8 cellular contexts compared by ENCODE assay signal in genomic region chr17:7548585-7549400, GRCh38. TPM values are rescaled to one million over a fixed set of nuclear protein-coding genes. Genes with fewer than 3 reads are reported as not detected.
DNase-seq lines count a peak whose midpoint lies in the region; ATAC-seq and TF ChIP-seq lines count a peak whose summit lies in the region.

A gene with protein sequence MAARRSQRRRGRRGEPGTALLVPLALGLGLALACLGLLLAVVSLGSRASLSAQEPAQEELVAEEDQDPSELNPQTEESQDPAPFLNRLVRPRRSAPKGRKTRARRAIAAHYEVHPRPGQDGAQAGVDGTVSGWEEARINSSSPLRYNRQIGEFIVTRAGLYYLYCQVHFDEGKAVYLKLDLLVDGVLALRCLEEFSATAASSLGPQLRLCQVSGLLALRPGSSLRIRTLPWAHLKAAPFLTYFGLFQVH (plus strand): TSS chr17:7549058. CDS start chr17:7549154, 96 bp downstream.

- H3K9me3 Mint-ChIP-seq in activated T-cell treated with anti-CD3 and anti-CD28 coated beads, Interleukin-2, amount 50 U/mL, for 72 hours: no peaks in the 10 kb centered on the region
- peaks cover 0 to 1% (median 0%) of the 10 kb centered on the region in 11 donors for H3K9me3 Mint-ChIP-seq in naive thymus-derived CD4-positive, alpha-beta T cell

- H3K36me3 Mint-ChIP-seq in activated T-cell treated with anti-CD3 and anti-CD28 coated beads, Interleukin-2, amount 50 U/mL, for 72 hours (ENCODE audit: insufficient read depth in 2 of 2): no peaks in the 10 kb centered on the region
- H3K36me3 Mint-ChIP-seq in naive thymus-derived CD4-positive, alpha-beta T cell: peaks cover 0 to 25% (median 4%) of the 10 kb centered on the region in 5 donors

- TF ChIP-seq CTCF in IMR-90 (conservative IDR thresholded peaks at IDR 0.05; ENCODE audit: low read depth, low read length): peak; percentile 15; the same call in 1 of the 2 replicates

- dilution Hi-C loops in IMR-90 (cut with HindIII; ENCODE audit: low sequenced_read_pairs, unreplicated experiment): no loop called here

- peak within 1 kb of the TSS; percentile 92 for H4K5ac ChIP-seq in IMR-90 (ENCODE audit: low read depth, low read length)

- H3K4me1 Mint-ChIP-seq in activated T-cell treated with anti-CD3 and anti-CD28 coated beads, Interleukin-2, amount 50 U/mL, for 72 hours (ENCODE audit: low read depth): peaks cover 58% of the 10 kb centered on the region
- H3K4me1 Mint-ChIP-seq in naive thymus-derived CD4-positive, alpha-beta T cell: peaks cover 46 to 60% (median 55%) of the 10 kb centered on the region in 7 donors

- peak within 1 kb of the TSS; percentile 71 to 88 for H4K8ac ChIP-seq in IMR-90 (ENCODE audit: low read depth in 2 of 2, low read length in 2 of 2)

- H4K20me1 ChIP-seq in BLaER1 (no peaks in the 10 kb centered on the region), IMR-90 (ENCODE audit: insufficient read depth, low read length) (no peaks in the 10 kb centered on the region)

- POLR2A ChIA-PET in IMR-90 (lab: Charles Lee; ENCODE audit: unreplicated experiment): no interaction called here
- POLR2A ChIA-PET in naive thymus-derived CD4-positive, alpha-beta T cell (lab: Charles Lee): interaction anchor here (0.7 to 2.4 kb wide), 16 partner anchors 9 to 908 kb away, joined by 3 to 25 read pairs (median 4); partner anchors contain the start of genes KIAA0753, POLR2A, SAT2 and SENP3

- H4K91ac ChIP-seq in IMR-90 (ENCODE audit: insufficient read depth, low read depth, low read length): peak within 1 kb of the TSS; percentile 63

- H2BK120ac ChIP-seq in IMR-90 (ENCODE audit: low read depth, low read length): peak within 1 kb of the TSS; percentile 54

- peak; percentile 90 for ATAC-seq in IMR-90 (ENCODE audit: low read depth)
- peak; percentile 75 to 79 for ATAC-seq in activated T-cell treated with anti-CD3 and anti-CD28 coated beads, Interleukin-2, amount 50 U/mL, for 72 hours (replicated peaks in 1 of 2)
- ATAC-seq in naive thymus-derived CD4-positive, alpha-beta T cell: peak; percentile 60
- ATAC-seq in HG02973 (IDR thresholded peaks at IDR 0.05; ENCODE audit: unreplicated experiment): no peak
- no peak for ATAC-seq in GM18870 (IDR thresholded peaks at IDR 0.05; ENCODE audit: unreplicated experiment)

- peaks cover 0 to 13% of the 10 kb centered on the region in 2 experiments; a peak in 2 of 4 replicates for H3K79me1 ChIP-seq in IMR-90 (ENCODE audit: low read depth in 1 of 2, low read length in 2 of 2)

- peak within 1 kb of the TSS; percentile 66 for H3K18ac ChIP-seq in IMR-90 (ENCODE audit: low read depth, low read length)

- H2BK5ac ChIP-seq in IMR-90 (ENCODE audit: low read depth, low read length, poor library complexity, severe bottlenecking): peak within 1 kb of the TSS; percentile 18

- H3K4me3 Mint-ChIP-seq in activated T-cell treated with anti-CD3 and anti-CD28 coated beads, Interleukin-2, amount 50 U/mL, for 72 hours: peak within 1 kb of the TSS; percentile 87 to 90
- peak within 1 kb of the TSS; percentile 77 to 99 (median 91) for H3K4me3 Mint-ChIP-seq in naive thymus-derived CD4-positive, alpha-beta T cell

- H3K27ac ChIP-seq in BLaER1 (peak within 1 kb of the TSS; percentile 56; the same call in 1 of the 2 replicates), IMR-90 (ENCODE audit: insufficient read depth, low read length) (peak within 1 kb of the TSS; percentile 38), temporal lobe (ENCODE audit: low read depth, low read length) (peak within 1 kb of the TSS; percentile 85)
- peak within 1 kb of the TSS; percentile 70 for H3K27ac ChIP-seq in naive thymus-derived CD4-positive, alpha-beta T cell (ENCODE audit: low read depth, low read length)

- BruUV-seq in IMR-90 (replicated peaks; lab: Mats Ljungman, UMichigan): no TSS peak

- H2AK9ac ChIP-seq in IMR-90 (replicated peaks; ENCODE audit: low read depth, low read length, poor library complexity): peak within 1 kb of the TSS; percentile 97

- DNase-seq in IMR-90: peak; percentile 7
- peak; percentile 72 to 73 for DNase-seq in activated T-cell treated with anti-CD3 and anti-CD28 coated beads, Interleukin-2, amount 50 U/mL, for 72 hours
- peak; percentile 17 for DNase-seq in fibroblast of peridontal ligament (ENCODE audit: extremely low read depth)
- peak in 7 of 9 donors; percentile 38 to 69 (median 45) for DNase-seq in naive thymus-derived CD4-positive, alpha-beta T cell

- H3K23ac ChIP-seq in IMR-90 (ENCODE audit: low read depth, low read length): peak within 1 kb of the TSS; percentile 51

- in situ Hi-C loops in IMR-90 (cut with MboI; ENCODE audit: low sequenced_read_pairs): loop anchor here (25.0 kb wide), 1 partner anchor 486 kb away; no protein-coding TSS in a partner anchor

- TF ChIP-seq RAD21 in IMR-90 (IDR thresholded peaks at IDR 0.05; ENCODE audit: low read length): no peak; the same call in 1 of the 2 replicates

- peak within 1 kb of the TSS; percentile 87 for H2AK5ac ChIP-seq in IMR-90 (ENCODE audit: low read depth, low read length)

- H3K27me3 ChIP-seq in BLaER1 (no peaks in the 10 kb centered on the region), IMR-90 (ENCODE audit: control insufficient read depth, insufficient read depth, low read length) (no peaks in the 10 kb centered on the region)
- no peaks in the 10 kb centered on the region for H3K27me3 ChIP-seq in naive thymus-derived CD4-positive, alpha-beta T cell (ENCODE audit: control insufficient read depth in 2 of 2, insufficient read depth in 2 of 2, low read length in 2 of 2)

- peak within 1 kb of the TSS; percentile 93 for H3K4ac ChIP-seq in IMR-90 (ENCODE audit: low read depth, low read length)

- H3K4me2 ChIP-seq in BLaER1 (peak within 1 kb of the TSS; percentile 96), IMR-90 (ENCODE audit: low read depth, low read length) (peak within 1 kb of the TSS; percentile 97)

- no peaks in the 10 kb centered on the region for H3K27me3 Mint-ChIP-seq in activated T-cell treated with anti-CD3 and anti-CD28 coated beads, Interleukin-2, amount 50 U/mL, for 72 hours (ENCODE audit: low read depth)
- peaks cover 0 to 2% (median 0%) of the 10 kb centered on the region in 5 donors for H3K27me3 Mint-ChIP-seq in naive thymus-derived CD4-positive, alpha-beta T cell

- no peak within 1 kb of the TSS for H2BK15ac ChIP-seq in IMR-90 (ENCODE audit: low read depth, low read length)

- TF ChIP-seq POLR2A in IMR-90 (IDR thresholded peaks at IDR 0.05; ENCODE audit: low read depth, low read length): no peak

- H3K36me3 ChIP-seq in BLaER1: no peaks in the 10 kb centered on the region
- peaks cover 4% of the 10 kb centered on the region; the same call in 1 of the 2 replicates for H3K36me3 ChIP-seq in IMR-90 (ENCODE audit: control insufficient read depth, insufficient read depth, low read length)
- no peaks in the 10 kb centered on the region for H3K36me3 ChIP-seq in naive thymus-derived CD4-positive, alpha-beta T cell (ENCODE audit: control insufficient read depth in 2 of 3, insufficient read depth in 3 of 3, low read length in 3 of 3)

- no peaks in the 10 kb centered on the region for H3K9me3 ChIP-seq in BLaER1
- no peaks in the 10 kb centered on the region for H3K9me3 ChIP-seq in IMR-90 (ENCODE audit: control insufficient read depth, insufficient read depth, low read length)
- no peaks in the 10 kb centered on the region for H3K9me3 ChIP-seq in naive thymus-derived CD4-positive, alpha-beta T cell (ENCODE audit: control insufficient read depth in 2 of 3, low read length in 3 of 3)

- H3K27ac Mint-ChIP-seq in activated T-cell treated with anti-CD3 and anti-CD28 coated beads, Interleukin-2, amount 50 U/mL, for 72 hours: peak within 1 kb of the TSS; percentile 52
- H3K27ac Mint-ChIP-seq in naive thymus-derived CD4-positive, alpha-beta T cell: peak within 1 kb of the TSS; percentile 90 to 98 (median 94)

- H3K9ac ChIP-seq in BLaER1 (peak within 1 kb of the TSS; percentile 70), IMR-90 (ENCODE audit: low read depth, low read length) (peak within 1 kb of the TSS; percentile 76)

- H3K4me1 ChIP-seq in BLaER1 (peaks cover 74% of the 10 kb centered on the region), IMR-90 (ENCODE audit: control insufficient read depth, insufficient read depth, low read length) (peaks cover 8% of the 10 kb centered on the region)
- H3K4me1 ChIP-seq in naive thymus-derived CD4-positive, alpha-beta T cell (ENCODE audit: control insufficient read depth in 2 of 2, insufficient read depth in 2 of 2, low read length in 2 of 2): peaks cover 14 to 35% of the 10 kb centered on the region in 2 donors

- no CpG with 5 or more reads among the region's 65 CpGs for WGBS in IMR-90 (ENCODE audit: extremely low coverage in 2 of 2, insufficient read length in 1 of 2), 2 experiments

- H3K56ac ChIP-seq in IMR-90 (ENCODE audit: extremely low read depth, insufficient read depth, low read length): no peak within 1 kb of the TSS

- peaks cover 5% of the 10 kb centered on the region; the same call in 1 of the 2 replicates for H3K9me1 ChIP-seq in IMR-90 (ENCODE audit: insufficient read depth, low read length)

- peak within 1 kb of the TSS; percentile 98 for H2AFZ ChIP-seq in IMR-90 (replicated peaks; ENCODE audit: low read length, poor library complexity)

- peak within 1 kb of the TSS; percentile 58 for H3K14ac ChIP-seq in IMR-90 (replicated peaks; ENCODE audit: low read depth, low read length)

- H3K4me3 ChIP-seq in BLaER1 (peak within 1 kb of the TSS; percentile 67), IMR-90 (ENCODE audit: insufficient read depth, low read depth, low read length) (peak within 1 kb of the TSS; percentile 67)
- peak within 1 kb of the TSS; percentile 91 for H3K4me3 ChIP-seq in naive thymus-derived CD4-positive, alpha-beta T cell (ENCODE audit: low read length)

- intact Hi-C loops in IMR-90 (cut with micrococcal nuclease): no loop called here
- intact Hi-C loops in naive thymus-derived CD4-positive, alpha-beta T cell (cut with micrococcal nuclease): loop anchor here (1.0 to 5.0 kb wide), 5 partner anchors 13 to 113 kb away; partner anchors contain the start of genes POLR2A (in 2 of the 2), SENP3 (in 1 of the 2) and TMEM102 (in 1 of the 2)

- H2BK20ac ChIP-seq in IMR-90 (ENCODE audit: low read depth, low read length): no peak within 1 kb of the TSS

- CTCF ChIA-PET in IMR-90 (lab: Yijun Ruan, JAX): interaction anchor here (1.8 kb wide), 1 partner anchor 12 kb away, joined by 8 read pairs; no protein-coding TSS in a partner anchor
- CTCF ChIA-PET in naive thymus-derived CD4-positive, alpha-beta T cell (lab: Charles Lee): interaction anchor here (0.5 to 2.6 kb wide), 5 partner anchors 8 to 193 kb away, joined by 3 to 10 read pairs (median 3); partner anchors contain the start of gene TMEM95

TF ChIP-seq in IMR-90, 13 proteins besides CTCF, POLR2A, EP300 and RAD21 (continues in another document):
- no peak for TF ChIP-seq RCOR1 (IDR thresholded peaks at IDR 0.05; ENCODE audit: insufficient replicate concordance, low read length)

RNA-seq across cellular contexts. Expression of the gene that starts here (rescaled TPM):
- total RNA-seq in IMR-90 (2012; rRNA removed): 2.7 and 3.6 TPM in 2 replicates
- polyA plus RNA-seq in IMR-90 (2012; rRNA removed): 22.0 and 23.1 TPM in 2 replicates
- polyA plus RNA-seq in IMR-90 (2012; cell fraction: cytosol; rRNA removed): 33.5 and 41.8 TPM in 2 replicates
- polyA plus RNA-seq in IMR-90 (2012; cell fraction: nucleus; rRNA removed; ENCODE audit: low replicate concordance): 8.7 and 15.1 TPM in 2 replicates
- total RNA-seq in activated T-cell treated with anti-CD3 and anti-CD28 coated beads, Interleukin-2, amount 50 U/mL, for 72 hours: 10 to 100 TPM; 23.2 to 25.5 TPM
- 10 to 100 TPM; 27.3 to 82.4 (median 36.9) TPM for total RNA-seq in naive thymus-derived CD4-positive, alpha-beta T cell
- polyA plus RNA-seq in naive thymus-derived CD4-positive, alpha-beta T cell: 10 to 100 TPM; 25.4 to 36.1 TPM
- total RNA-seq in temporal lobe: 4.7 TPM

Comparison
In these comparisons a context has a peak if more than half of its experiments do, and no peak if none do; other contexts are left out.
1. ATAC-seq: peak in IMR-90 (single experiment), activated T-cell treated with anti-CD3 and anti-CD28 coated beads, Interleukin-2, amount 50 U/mL, for 72 hours (2 of 2) and naive thymus-derived CD4-positive, alpha-beta T cell (single experiment); none in HG02973 (single experiment) and GM18870 (single experiment).
2. DNase-seq: peak in every context shown above with its lines; median percentile 72 in activated T-cell treated with anti-CD3 and anti-CD28 coated beads, Interleukin-2, amount 50 U/mL, for 72 hours; 45 in naive thymus-derived CD4-positive, alpha-beta T cell; 17 in fibroblast of peridontal ligament; 7 in IMR-90.
3. Peak in every context shown above with its lines, with median percentiles within 50 percentile points of each other: H3K27ac ChIP-seq and H3K4me3 ChIP-seq.